Comparison of ENCODE assay signal across 10 cellular contexts in the genomic region with DNA sequence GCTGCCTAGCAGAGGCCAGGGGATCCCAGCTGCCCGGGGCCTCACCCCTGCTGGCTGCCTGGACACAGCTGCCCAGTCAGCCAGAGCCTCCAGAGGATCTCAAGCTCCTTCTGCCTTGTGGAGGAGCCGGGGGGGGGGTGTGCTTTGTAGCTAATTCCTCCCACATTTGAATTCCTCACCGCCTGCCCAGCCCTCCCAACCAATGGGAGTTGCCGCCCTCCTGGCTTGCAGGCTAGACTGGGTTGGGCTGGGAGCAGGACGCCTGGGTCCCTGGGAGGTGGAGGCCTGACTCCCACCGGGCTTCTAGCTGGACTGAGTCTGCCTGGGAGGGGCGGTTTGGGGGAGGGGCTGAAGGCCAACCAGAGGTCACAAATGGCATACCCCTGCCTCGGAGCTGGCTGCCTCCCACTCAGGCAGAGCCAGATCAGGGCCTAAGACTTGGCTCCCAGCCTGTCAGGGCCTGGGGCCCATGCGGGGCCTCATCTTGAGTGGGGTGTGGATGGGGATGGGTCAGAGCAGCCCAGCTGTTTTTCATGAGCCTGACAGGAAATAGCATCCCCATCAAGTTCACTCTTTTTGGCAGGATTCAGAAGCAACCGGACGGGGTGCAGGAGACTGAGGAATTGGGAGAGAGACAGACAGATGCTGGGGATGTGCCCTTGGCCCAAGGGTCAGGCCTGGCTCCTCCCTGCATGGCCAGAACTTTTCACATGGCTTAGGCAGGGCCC. TPM values are rescaled to one million over a fixed set of nuclear protein-coding genes. Genes with fewer than 3 reads are reported as not detected.
DNase-seq lines count a peak whose midpoint lies in the region; ATAC-seq and TF ChIP-seq lines count a peak whose summit lies in the region.
"Had no signal": no experiment of that assay in that cellular context is flagged by ENCODE, and none has a peak within 500 bp of the region (broad histone marks: within the 10 kb centered on the region; RNA-seq: fewer than 3 reads in every experiment).

No MANE protein-coding gene starts in this region.

- no peak overlapping the region for H3K4me3 Mint-ChIP-seq in stimulated activated effector memory CD8-positive, alpha-beta T cell treated with anti-CD3 and anti-CD28 coated beads, Interleukin-12 subunit alpha, Interleukin-12 subunit beta, amount 100 ng/mL, for 72 hours
- H3K4me3 Mint-ChIP-seq: memory B cell had no signal

- H4K20me1 ChIP-seq in HCT116 (ENCODE audit: insufficient read depth), result no peaks in the 10 kb centered on the region

- H3K36me3 ChIP-seq in HCT116 (ENCODE audit: control insufficient read depth in 1 of 2, insufficient read depth in 2 of 2, low read length in 2 of 2), result peaks cover 0 to 2% of the 10 kb centered on the region in 2 experiments; a peak in 2 of 4 replicates
- peaks cover 15% of the 10 kb centered on the region for H3K36me3 ChIP-seq in colonic mucosa

- 0 out of 2 replicates have a peak, but pooled peaks have one; percentile 20 for ATAC-seq in HCT116
- ATAC-seq in stimulated activated effector memory CD8-positive, alpha-beta T cell treated with anti-CD3 and anti-CD28 coated beads, Interleukin-12 subunit alpha, Interleukin-12 subunit beta, amount 100 ng/mL, for 72 hours, result no peak

- H3K9me3 Mint-ChIP-seq in stimulated activated effector memory CD8-positive, alpha-beta T cell treated with anti-CD3 and anti-CD28 coated beads, Interleukin-12 subunit alpha, Interleukin-12 subunit beta, amount 100 ng/mL, for 72 hours, result no peaks in the 10 kb centered on the region
- H3K9me3 Mint-ChIP-seq: memory B cell had no signal

- intact Hi-C loops in HCT116 (cut with micrococcal nuclease), result no loop called here
- intact Hi-C loops in colonic mucosa (cut with DNase I), result no loop called here

- no peak for TF ChIP-seq RAD21 in HCT116 (IDR thresholded peaks at IDR 0.05; ENCODE audit: low read depth)

- no peaks in the 10 kb centered on the region for H3K79me2 ChIP-seq in HCT116 (ENCODE audit: insufficient read depth, low read length)

- POLR2A ChIA-PET in HCT116 (lab: Charles Lee), result no interaction called here

- H2AFZ ChIP-seq in HCT116 (ENCODE audit: low read depth, low read length, poor library complexity, severe bottlenecking), result no peak overlapping the region

- RAD21 ChIA-PET in HCT116 (lab: Charles Lee; ENCODE audit: low non-redundant PET in 1 of 2, low total read pairs in 2 of 2, uncharacterized antibody in 2 of 2, unreplicated experiment in 2 of 2), result no interaction called here

- H3K36me3 Mint-ChIP-seq in stimulated activated effector memory CD8-positive, alpha-beta T cell treated with anti-CD3 and anti-CD28 coated beads, Interleukin-12 subunit alpha, Interleukin-12 subunit beta, amount 100 ng/mL, for 72 hours, result peaks cover 86% of the 10 kb centered on the region

- CTCF ChIA-PET in HCT116 (lab: Charles Lee), result interaction anchor here (0.6 to 1.0 kb wide), 2 partner anchors 21 to 109 kb away, joined by 3 read pairs; no protein-coding TSS in a partner anchor

- no TSS peak for BruUV-seq in HCT116 (replicated peaks; lab: Mats Ljungman, UMichigan)

- no peak overlapping the region for H3K9ac ChIP-seq in HCT116 (ENCODE audit: low read length)
- no peak overlapping the region for H3K9ac ChIP-seq in colonic mucosa (ENCODE audit: low read depth in 2 of 2, low read length in 2 of 2)

- no peak overlapping the region for H3K27ac ChIP-seq in HCT116 (ENCODE audit: low read depth, low read length)
- H3K27ac ChIP-seq in colonic mucosa, result peak overlapping the region; percentile 9

- H3K4me2 ChIP-seq in HCT116 (ENCODE audit: low read length), result no peak overlapping the region

- H3K9me3 ChIP-seq in HCT116 (ENCODE audit: control insufficient read depth in 1 of 2, insufficient read depth in 1 of 2, low read depth in 1 of 2, low read length in 2 of 2) (no peaks in the 10 kb centered on the region), colonic mucosa (no peaks in the 10 kb centered on the region)

- no peaks in the 10 kb centered on the region for H3K9me2 ChIP-seq in HCT116 (ENCODE audit: insufficient read depth)

- peaks cover 29% of the 10 kb centered on the region for H3K4me1 Mint-ChIP-seq in stimulated activated effector memory CD8-positive, alpha-beta T cell treated with anti-CD3 and anti-CD28 coated beads, Interleukin-12 subunit alpha, Interleukin-12 subunit beta, amount 100 ng/mL, for 72 hours

- TF ChIP-seq CTCF in HCT116 (IDR thresholded peaks at IDR 0.05 in 2 of 3, conservative IDR thresholded peaks at IDR 0.05 in 1 of 3; ENCODE audit: borderline replicate concordance in 1 of 3, insufficient read depth in 1 of 3, low read depth in 2 of 3, low read length in 2 of 3) (no peak), colonic mucosa (IDR thresholded peaks at IDR 0.05) (no peak)

- H3K4me1 ChIP-seq in HCT116 (ENCODE audit: control insufficient read depth in 1 of 2, insufficient read depth in 2 of 2, low read length in 2 of 2) (peaks cover 3 to 19% of the 10 kb centered on the region in 2 experiments; a peak in 3 of 4 replicates), colonic mucosa (no peaks in the 10 kb centered on the region)

- no peak for TF ChIP-seq POLR2A in HCT116 (IDR thresholded peaks at IDR 0.05; ENCODE audit: borderline replicate concordance, extremely low read depth, insufficient read depth, insufficient read length)

- peak overlapping the region; percentile 65 for H3K27ac Mint-ChIP-seq in stimulated activated effector memory CD8-positive, alpha-beta T cell treated with anti-CD3 and anti-CD28 coated beads, Interleukin-12 subunit alpha, Interleukin-12 subunit beta, amount 100 ng/mL, for 72 hours
- H3K27ac Mint-ChIP-seq: memory B cell had no signal

- H3K27me3 ChIP-seq in HCT116 (ENCODE audit: insufficient read depth, low read length) (no peaks in the 10 kb centered on the region), colonic mucosa (no peaks in the 10 kb centered on the region)

- DNase-seq in HCT116 (ENCODE audit: low read depth, low spot score), result no peak
- DNase-seq in colonic mucosa, result peak; percentile 36
- DNase-seq in left kidney (ENCODE audit: low read depth, low spot score), result peak; percentile 96
- DNase-seq in stimulated activated effector memory CD8-positive, alpha-beta T cell treated with anti-CD3 and anti-CD28 coated beads, Interleukin-12 subunit alpha, Interleukin-12 subunit beta, amount 100 ng/mL, for 72 hours (ENCODE audit: low spot score in 2 of 2), result no peak
- no peak for DNase-seq in NCI-H2171 (lab: John Stamatoyannopoulos, UW)
- no peak for DNase-seq in DMS153 (lab: John Stamatoyannopoulos, UW)
- DNase-seq in foreskin melanocyte, result no peak
- no peak for DNase-seq in effector CD8-positive, alpha-beta T cell (lab: John Stamatoyannopoulos, UW)
- DNase-seq: NCI-H2081 had no signal

- H3K4me3 ChIP-seq in HCT116 (replicated peaks in 1 of 2; ENCODE audit: low read depth in 1 of 2, low read length in 2 of 2), result no peak overlapping the region
- H3K4me3 ChIP-seq in colonic mucosa, result no peak overlapping the region

TF ChIP-seq in HCT116, 20 proteins besides CTCF, POLR2A, EP300 and RAD21:
- TF ChIP-seq, protein P1, sequence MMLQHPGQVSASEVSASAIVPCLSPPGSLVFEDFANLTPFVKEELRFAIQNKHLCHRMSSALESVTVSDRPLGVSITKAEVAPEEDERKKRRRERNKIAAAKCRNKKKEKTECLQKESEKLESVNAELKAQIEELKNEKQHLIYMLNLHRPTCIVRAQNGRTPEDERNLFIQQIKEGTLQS (IDR thresholded peaks at IDR 0.05), result no peak
- TF ChIP-seq FOSL1 (IDR thresholded peaks at IDR 0.05; ENCODE audit: low read depth), result no peak

RNA-seq across cellular contexts. Expression of a gene that starts 29.2 kb away (rescaled TPM):
- total RNA-seq in HCT116 (2021; ENCODE audit: unreplicated experiment) (7.6 TPM), colonic mucosa (1 to 10 TPM; 5.6 to 8.9 TPM)
- 16.7 and 17.1 TPM in 2 replicates for polyA plus RNA-seq in HCT116 (2012)

RNA-seq across cellular contexts. Expression of a gene that starts 48.8 kb away (rescaled TPM):
- total RNA-seq in HCT116 (2021; ENCODE audit: unreplicated experiment) (57.4 TPM), colonic mucosa (10 to 100 TPM; 70.4 to 89.8 TPM)
- 44.5 and 59.1 TPM in 2 replicates for polyA plus RNA-seq in HCT116 (2012)

Comparison
In these comparisons a context has a peak if more than half of its experiments do, and no peak if none do; other contexts are left out.
1. DNase-seq: peak in colonic mucosa (single experiment) and left kidney (single experiment); none in HCT116 (single experiment), stimulated activated effector memory CD8-positive, alpha-beta T cell treated with anti-CD3 and anti-CD28 coated beads, Interleukin-12 subunit alpha, Interleukin-12 subunit beta, amount 100 ng/mL, for 72 hours (0 of 2), NCI-H2171 (single experiment), DMS153 (single experiment), foreskin melanocyte (single experiment) and effector CD8-positive, alpha-beta T cell (single experiment).